24 cellular contexts compared by ENCODE assay signal in the genomic region with DNA sequence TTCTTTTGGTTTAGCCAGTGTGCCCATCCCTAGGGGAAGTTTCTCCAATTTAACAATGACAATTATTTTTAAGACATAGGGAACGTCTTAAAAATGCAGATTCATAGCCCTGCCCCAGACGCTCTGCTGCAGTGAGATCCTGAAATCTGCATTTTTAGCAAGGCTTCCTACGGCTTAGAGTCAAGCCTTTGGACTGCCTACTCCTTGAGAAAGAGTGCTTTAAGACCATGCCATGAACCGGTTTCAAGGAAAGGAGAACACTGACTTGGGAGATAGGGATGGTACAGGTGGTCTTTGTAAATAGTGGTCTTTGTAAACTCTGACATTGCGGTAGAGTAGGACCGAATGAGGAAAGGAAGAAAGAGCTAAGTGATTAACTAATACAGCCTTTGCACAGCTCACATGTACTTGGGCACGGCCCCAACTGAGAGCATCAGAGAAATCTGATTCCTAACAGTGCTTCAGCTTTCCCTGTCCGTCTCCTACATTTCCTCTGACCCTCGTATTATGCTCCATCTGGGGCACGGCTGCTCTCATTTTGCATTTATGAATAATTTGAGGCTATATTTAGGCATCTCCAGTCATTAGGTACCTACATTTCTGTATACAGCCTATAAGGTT.
DNase-seq lines count a peak whose midpoint lies in the region; ATAC-seq, FAIRE-seq and TF ChIP-seq lines count a peak whose summit lies in the region.
"Had no signal": no experiment of that assay in that cellular context is flagged by ENCODE, and none has a peak within 500 bp of the region (broad histone marks: within the 10 kb centered on the region; RNA-seq: fewer than 3 reads in every experiment).

No MANE protein-coding gene starts in this region.

- H3K9me3 Mint-ChIP-seq in neural progenitor cell: no peaks in the 10 kb centered on the region

- DNase-seq in DMS 273 (lab: John Stamatoyannopoulos, UW; ENCODE audit: unreplicated experiment) (peak; percentile 19), DMS 273 treated with DMSO at 0.1 percent for 48 hours (lab: John Stamatoyannopoulos, UW) (no peak), foreskin fibroblast (peak; percentile 30 to 62), neural progenitor cell (ENCODE audit: low spot score) (no peak), activated T-cell treated with anti-CD3 and anti-CD28 coated beads for 4 hours (no peak), GM19239 (ENCODE audit: insufficient read length, low spot score) (no peak), body of pancreas (no peak)
- DNase-seq: Caco-2; CD4-positive, alpha-beta memory T cell; DMS153; HCEC 1CT; MG63; NCI-H1048; NCI-H1436 treated with DMSO at 0.1 percent for 48 hours; NCI-H1930; NCI-H69; PC-9; RPMI8226; SHP77 had no signal

- no peak overlapping the region for H3K27ac Mint-ChIP-seq in neural progenitor cell

- H3K9ac ChIP-seq in neural progenitor cell: no peak overlapping the region
- H3K9ac ChIP-seq: BLaER1 treated with 17β-estradiol and CSF1 and Interleukin-3, amounts not matched to agents 10 nM and 100 nM had no signal

- H3K27ac ChIP-seq in neural progenitor cell (no peak overlapping the region), body of pancreas (no peak overlapping the region)
- H3K27ac ChIP-seq: 22Rv1; BLaER1 treated with 17β-estradiol and CSF1 and Interleukin-3, amounts not matched to agents 10 nM and 100 nM; PC-9 had no signal

- H3K9me3 ChIP-seq in neural progenitor cell (ENCODE audit: low read depth) (no peaks in the 10 kb centered on the region), body of pancreas (no peaks in the 10 kb centered on the region)
- H3K9me3 ChIP-seq: BLaER1 treated with 17β-estradiol and CSF1 and Interleukin-3, amounts not matched to agents 10 nM and 100 nM; Caco-2; MG63 had no signal

- ATAC-seq in GM21381 (IDR thresholded peaks at IDR 0.05; ENCODE audit: unreplicated experiment): no peak
- no peak for ATAC-seq in body of pancreas
- ATAC-seq: K562 had no signal

- no peak for FAIRE-seq in GM19239 (lab: Jason Lieb, UNC)
- FAIRE-seq: GM12891, K562 had no signal

- peaks cover 2% of the 10 kb centered on the region for H3K4me1 Mint-ChIP-seq in neural progenitor cell

- H3F3A ChIP-seq in neural progenitor cell (ENCODE audit: low read depth): no peaks in the 10 kb centered on the region

- no peak overlapping the region for H3K4me2 ChIP-seq in neural progenitor cell
- H3K4me2 ChIP-seq: PC-9 had no signal

- peaks cover 4% of the 10 kb centered on the region for H3K27me3 Mint-ChIP-seq in neural progenitor cell (ENCODE audit: insufficient read depth, low read depth)

- H3K36me3 ChIP-seq in neural progenitor cell (no peaks in the 10 kb centered on the region), body of pancreas (replicated peaks in 1 of 2; ENCODE audit: insufficient read depth in 1 of 2, low read depth in 2 of 2) (no peaks in the 10 kb centered on the region)
- H3K36me3 ChIP-seq: BLaER1 treated with 17β-estradiol and CSF1 and Interleukin-3, amounts not matched to agents 10 nM and 100 nM; MG63 had no signal

- no peak for TF ChIP-seq POLR2A in body of pancreas (IDR thresholded peaks at IDR 0.05)

- H3K27me3 ChIP-seq in neural progenitor cell: no peaks in the 10 kb centered on the region
- H3K27me3 ChIP-seq in body of pancreas: no peaks in the 10 kb centered on the region
- H3K27me3 ChIP-seq: BLaER1 treated with 17β-estradiol and CSF1 and Interleukin-3, amounts not matched to agents 10 nM and 100 nM; MG63 had no signal

- TF ChIP-seq CTCF in foreskin fibroblast (IDR thresholded peaks at IDR 0.05; ENCODE audit: low read depth, low read length): no peak
- no peak for TF ChIP-seq CTCF in neural progenitor cell (IDR thresholded peaks at IDR 0.05)
- no peak for TF ChIP-seq CTCF in body of pancreas (IDR thresholded peaks at IDR 0.05)

- intact Hi-C loops in body of pancreas (cut with DNase I): no loop called here

- no peaks in the 10 kb centered on the region for H3K36me3 Mint-ChIP-seq in neural progenitor cell
- H3K36me3 Mint-ChIP-seq: CD4-positive, alpha-beta memory T cell had no signal

- no peaks in the 10 kb centered on the region for H4K20me1 ChIP-seq in neural progenitor cell (ENCODE audit: low read depth)
- H4K20me1 ChIP-seq: BLaER1 treated with 17β-estradiol and CSF1 and Interleukin-3, amounts not matched to agents 10 nM and 100 nM had no signal

- H3K4me1 ChIP-seq in neural progenitor cell (peaks cover 11% of the 10 kb centered on the region), body of pancreas (no peaks in the 10 kb centered on the region)
- H3K4me1 ChIP-seq: Caco-2 had no signal

- 67 to 78% methylated on average over 10 of the region's 10 CpGs for WGBS in body of pancreas, 2 donors

- H3K4me3 Mint-ChIP-seq in neural progenitor cell: no peak overlapping the region
- H3K4me3 Mint-ChIP-seq: CD4-positive, alpha-beta memory T cell had no signal

- H3K4me3 ChIP-seq in foreskin fibroblast (ENCODE audit: low read depth in 1 of 2, low read length in 2 of 2): no peak overlapping the region
- H3K4me3 ChIP-seq in neural progenitor cell: no peak overlapping the region
- H3K4me3 ChIP-seq in body of pancreas: no peak overlapping the region
- H3K4me3 ChIP-seq: BLaER1 treated with 17β-estradiol and CSF1 and Interleukin-3, amounts not matched to agents 10 nM and 100 nM; K562; MG63; PC-9 had no signal

- no peaks in the 10 kb centered on the region for H3K79me2 ChIP-seq in neural progenitor cell (ENCODE audit: low read depth)

- peak overlapping the region; percentile 41 for H2AFZ ChIP-seq in neural progenitor cell (replicated peaks)
- H2AFZ ChIP-seq: PC-9 had no signal

Comparison
In these comparisons a context has a peak if more than half of its experiments do, and no peak if none do; other contexts are left out.
1. DNase-seq: peak in DMS 273 (single experiment) and foreskin fibroblast (2 of 2); none in DMS 273 treated with DMSO at 0.1 percent for 48 hours (single experiment), neural progenitor cell (single experiment), activated T-cell treated with anti-CD3 and anti-CD28 coated beads for 4 hours (single experiment), GM19239 (single experiment) and body of pancreas (0 of 4).